ENCODE assay signal across 1 cellular context in the genomic region with DNA sequence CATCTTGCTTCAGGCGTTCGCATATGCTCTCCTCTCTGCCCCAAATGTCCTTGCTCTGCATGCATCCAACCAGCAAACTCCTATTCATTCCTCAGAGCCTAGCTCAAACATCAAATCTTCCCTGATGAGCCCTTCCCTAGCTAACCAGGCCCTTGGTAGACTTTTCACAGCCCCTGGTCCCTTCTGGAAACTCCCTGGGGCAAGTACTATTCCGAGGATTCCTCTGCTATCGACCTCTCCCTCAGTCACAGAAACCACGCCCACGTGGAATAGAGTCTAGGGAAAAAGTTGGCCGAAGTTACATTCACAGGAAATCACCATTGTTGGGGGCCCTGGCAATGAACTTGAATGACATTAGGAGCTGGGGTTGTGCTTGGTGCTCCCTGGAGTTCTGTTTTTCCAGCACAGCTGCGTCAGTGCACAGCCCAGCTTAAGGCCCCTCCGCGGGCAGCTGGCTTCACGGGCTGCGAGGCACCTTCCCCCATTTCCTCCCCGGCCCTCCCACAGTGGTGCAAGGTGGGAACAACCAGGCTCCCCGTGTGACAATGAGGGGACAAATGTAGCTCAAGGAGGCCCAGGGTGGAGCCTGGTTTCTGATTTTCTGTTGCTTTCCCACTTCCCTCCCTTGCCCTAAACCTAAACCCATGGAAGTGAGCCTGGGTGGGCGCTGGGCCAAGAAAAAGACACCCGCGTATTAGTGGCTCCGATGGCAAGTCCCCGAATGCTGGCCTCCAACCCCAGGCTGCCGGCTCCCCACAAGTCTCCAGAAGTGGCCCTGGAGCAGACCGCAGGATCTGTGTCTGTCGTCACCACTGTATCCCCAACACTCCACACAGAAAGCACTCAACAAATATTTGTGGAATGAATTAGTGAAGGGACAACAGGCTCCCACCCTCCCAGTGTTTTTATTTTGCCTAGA.
TF ChIP-seq lines count a peak whose summit lies in the region.

No MANE protein-coding gene starts in this region.

TF ChIP-seq in H1, 55 proteins besides CTCF, POLR2A, EP300 and RAD21:
- TF ChIP-seq ASH2L (IDR thresholded peaks at IDR 0.05; ENCODE audit: low read length) (no peak), CHD1 (IDR thresholded peaks at IDR 0.05; ENCODE audit: low read depth, low read length) (no peak), SAP30 (IDR thresholded peaks at IDR 0.05; ENCODE audit: insufficient read depth, insufficient replicate concordance, low read length) (no peak), TCF12 (IDR thresholded peaks at IDR 0.05; ENCODE audit: low read depth, low read length) (no peak), EZH2 (IDR thresholded peaks at IDR 0.05; ENCODE audit: low read depth, low read length, severe bottlenecking) (no peak), JUND (IDR thresholded peaks at IDR 0.05; ENCODE audit: low read length) (no peak), SP4 (IDR thresholded peaks at IDR 0.05; ENCODE audit: low read length) (no peak), SRF (IDR thresholded peaks at IDR 0.05; ENCODE audit: low read depth, low read length) (no peak), SIRT6 (IDR thresholded peaks at IDR 0.05; ENCODE audit: low read length) (no peak), CBX8 (IDR thresholded peaks at IDR 0.05; ENCODE audit: borderline replicate concordance, low read depth, low read length) (no peak)
